Comparison of ENCODE assay signal across 22 cellular contexts in the genomic region with DNA sequence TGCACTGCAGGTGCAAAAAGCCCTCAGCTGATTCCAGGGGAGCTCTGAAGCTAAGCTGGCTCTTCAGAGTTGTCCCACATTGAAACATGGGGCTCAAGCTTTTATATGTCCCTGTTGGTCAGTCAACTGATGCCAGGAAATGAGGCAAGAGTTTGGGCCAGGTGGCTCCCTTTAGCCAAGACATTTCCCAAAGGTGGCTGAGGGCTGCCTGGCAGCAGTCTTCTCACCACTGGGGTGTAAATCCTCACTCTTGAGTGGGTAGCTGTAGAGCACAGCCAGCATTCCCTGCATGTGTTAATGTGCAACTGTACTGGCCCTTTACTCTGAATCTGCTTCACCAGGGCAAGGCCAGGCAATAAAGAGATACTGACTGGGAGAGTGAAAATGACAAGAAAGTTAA.
DNase-seq lines count a peak whose midpoint lies in the region; ATAC-seq and TF ChIP-seq lines count a peak whose summit lies in the region.
"Had no signal": no experiment of that assay in that cellular context is flagged by ENCODE, and none has a peak within 500 bp of the region (broad histone marks: within the 10 kb centered on the region; RNA-seq: fewer than 3 reads in every experiment).

No MANE protein-coding gene starts in this region.

- no peaks in the 10 kb centered on the region for H3K27me3 Mint-ChIP-seq in WTC11 (ENCODE audit: low read depth)
- H3K27me3 Mint-ChIP-seq: CD4-positive, alpha-beta T cell had no signal

- H3K36me3 ChIP-seq in BLaER1 (no peaks in the 10 kb centered on the region), esophagus muscularis mucosa (no peaks in the 10 kb centered on the region), SJCRH30 (no peaks in the 10 kb centered on the region)
- H3K36me3 ChIP-seq: BE2C; BLaER1 treated with 17β-estradiol and CSF1 and Interleukin-3, amounts not matched to agents 10 nM and 100 nM had no signal

- CTCF ChIA-PET in WTC11 (lab: Charles Lee) = no interaction called here

- no peak overlapping the region for H3K4me3 Mint-ChIP-seq in WTC11
- H3K4me3 Mint-ChIP-seq: CD4-positive, alpha-beta T cell; CD8-positive, alpha-beta T cell had no signal

- POLR2A ChIA-PET in WTC11 (lab: Charles Lee) = no interaction called here

- no peak overlapping the region for H3K27ac ChIP-seq in BLaER1
- no peak overlapping the region for H3K27ac ChIP-seq in esophagus muscularis mucosa (replicated peaks in 1 of 4)
- no peak overlapping the region for H3K27ac ChIP-seq in SJCRH30
- H3K27ac ChIP-seq: BLaER1 treated with 17β-estradiol and CSF1 and Interleukin-3, amounts not matched to agents 10 nM and 100 nM; C4-2B had no signal

- H3K4me1 ChIP-seq in BLaER1 (peaks cover 4% of the 10 kb centered on the region; the same call in 1 of the 2 replicates), esophagus muscularis mucosa (no peaks in the 10 kb centered on the region), SJCRH30 (no peaks in the 10 kb centered on the region)
- H3K4me1 ChIP-seq: BE2C, Caco-2 had no signal

- DNase-seq in WTC11 (ENCODE audit: low spot score) (no peak), esophagus muscularis mucosa (ENCODE audit: extremely low spot score) (peak; percentile 78), DMS 273 treated with DMSO at 0.1 percent for 48 hours (lab: John Stamatoyannopoulos, UW) (no peak), SJCRH30 (no peak)
- DNase-seq: 8988T; ACHN; BE2C; Caco-2; Calu3; CD4-positive, alpha-beta T cell; CD8-positive, alpha-beta T cell; DMS153; DMS53; DMS79; DND-41; EL; GDM1 had no signal

- TF ChIP-seq EP300 in esophagus muscularis mucosa (IDR thresholded peaks at IDR 0.05) = no peak

- H3K9me3 ChIP-seq in BLaER1 (no peaks in the 10 kb centered on the region), esophagus muscularis mucosa (no peaks in the 10 kb centered on the region), SJCRH30 (replicated peaks) (no peaks in the 10 kb centered on the region)
- H3K9me3 ChIP-seq: BE2C; BLaER1 treated with 17β-estradiol and CSF1 and Interleukin-3, amounts not matched to agents 10 nM and 100 nM; Caco-2 had no signal

- peak overlapping the region; percentile 94 for H3K27ac Mint-ChIP-seq in WTC11
- H3K27ac Mint-ChIP-seq: CD4-positive, alpha-beta T cell; CD8-positive, alpha-beta T cell had no signal

- H3K27me3 ChIP-seq in BLaER1 = no peaks in the 10 kb centered on the region
- H3K27me3 ChIP-seq in esophagus muscularis mucosa = no peaks in the 10 kb centered on the region
- H3K27me3 ChIP-seq in SJCRH30 = no peaks in the 10 kb centered on the region
- H3K27me3 ChIP-seq: BE2C; BLaER1 treated with 17β-estradiol and CSF1 and Interleukin-3, amounts not matched to agents 10 nM and 100 nM had no signal

- intact Hi-C loops in esophagus muscularis mucosa (cut with DNase I) = no loop called here

- no peak overlapping the region for H3K9ac ChIP-seq in BLaER1
- H3K9ac ChIP-seq: BLaER1 treated with 17β-estradiol and CSF1 and Interleukin-3, amounts not matched to agents 10 nM and 100 nM had no signal

- H3K4me1 Mint-ChIP-seq in WTC11 = peaks cover 67% of the 10 kb centered on the region

- no peak overlapping the region for H3K4me3 ChIP-seq in BLaER1
- H3K4me3 ChIP-seq in esophagus muscularis mucosa = no peak overlapping the region
- no peak overlapping the region for H3K4me3 ChIP-seq in SJCRH30
- H3K4me3 ChIP-seq: BLaER1 treated with 17β-estradiol and CSF1 and Interleukin-3, amounts not matched to agents 10 nM and 100 nM; GM12878 had no signal

- H3K4me2 ChIP-seq in BLaER1 = 0 out of 2 replicates have a peak overlapping the region, but pooled peaks have one; percentile 3

- ATAC-seq in WTC11 (no peak), GM21367 (IDR thresholded peaks at IDR 0.05; ENCODE audit: unreplicated experiment) (no peak)
- ATAC-seq: CD8-positive, alpha-beta T cell; GM12878 had no signal

- H3K9me3 Mint-ChIP-seq in WTC11 = no peaks in the 10 kb centered on the region
- H3K9me3 Mint-ChIP-seq: CD4-positive, alpha-beta T cell had no signal

- 0 out of 2 replicates have a peak, but pooled peaks cover 3% of the 10 kb centered on the region for H3K36me3 Mint-ChIP-seq in WTC11
- H3K36me3 Mint-ChIP-seq: CD8-positive, alpha-beta T cell had no signal

- TF ChIP-seq CTCF in WTC11 (IDR thresholded peaks at IDR 0.05) (no peak), esophagus muscularis mucosa (IDR thresholded peaks at IDR 0.05) (no peak)

- no peak for TF ChIP-seq POLR2A in esophagus muscularis mucosa (IDR thresholded peaks at IDR 0.05; ENCODE audit: low read depth)

- H4K20me1 ChIP-seq in BLaER1 = no peaks in the 10 kb centered on the region
- H4K20me1 ChIP-seq: BLaER1 treated with 17β-estradiol and CSF1 and Interleukin-3, amounts not matched to agents 10 nM and 100 nM had no signal

TF ChIP-seq in WTC11, 78 proteins besides CTCF, POLR2A, EP300 and RAD21:
- TF ChIP-seq ETV6 (CRISPR knock-in tag; IDR thresholded peaks at IDR 0.05) = 0 out of 2 replicates have a peak, but pooled peaks have one; percentile 1
- TF ChIP-seq IRF2 (CRISPR knock-in tag; IDR thresholded peaks at IDR 0.05; ENCODE audit: borderline replicate concordance, low read depth) = no peak
- TF ChIP-seq, protein P1, sequence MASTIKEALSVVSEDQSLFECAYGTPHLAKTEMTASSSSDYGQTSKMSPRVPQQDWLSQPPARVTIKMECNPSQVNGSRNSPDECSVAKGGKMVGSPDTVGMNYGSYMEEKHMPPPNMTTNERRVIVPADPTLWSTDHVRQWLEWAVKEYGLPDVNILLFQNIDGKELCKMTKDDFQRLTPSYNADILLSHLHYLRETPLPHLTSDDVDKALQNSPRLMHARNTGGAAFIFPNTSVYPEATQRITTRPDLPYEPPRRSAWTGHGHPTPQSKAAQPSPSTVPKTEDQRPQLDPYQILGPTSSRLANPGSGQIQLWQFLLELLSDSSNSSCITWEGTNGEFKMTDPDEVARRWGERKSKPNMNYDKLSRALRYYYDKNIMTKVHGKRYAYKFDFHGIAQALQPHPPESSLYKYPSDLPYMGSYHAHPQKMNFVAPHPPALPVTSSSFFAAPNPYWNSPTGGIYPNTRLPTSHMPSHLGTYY (CRISPR knock-in tag; IDR thresholded peaks at IDR 0.05) = no peak
- TF ChIP-seq NR1H2 (CRISPR knock-in tag; IDR thresholded peaks at IDR 0.05) = no peak
- no peak for TF ChIP-seq NFATC4 (CRISPR knock-in tag; IDR thresholded peaks at IDR 0.05)
- TF ChIP-seq GTF2I (CRISPR knock-in tag; conservative IDR thresholded peaks at IDR 0.05) = no peak
- TF ChIP-seq, protein P2, sequence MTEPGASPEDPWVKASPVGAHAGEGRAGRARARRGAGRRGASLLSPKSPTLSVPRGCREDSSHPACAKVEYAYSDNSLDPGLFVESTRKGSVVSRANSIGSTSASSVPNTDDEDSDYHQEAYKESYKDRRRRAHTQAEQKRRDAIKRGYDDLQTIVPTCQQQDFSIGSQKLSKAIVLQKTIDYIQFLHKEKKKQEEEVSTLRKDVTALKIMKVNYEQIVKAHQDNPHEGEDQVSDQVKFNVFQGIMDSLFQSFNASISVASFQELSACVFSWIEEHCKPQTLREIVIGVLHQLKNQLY (CRISPR knock-in tag; IDR thresholded peaks at IDR 0.05) = no peak
TF ChIP-seq in WTC11: peak in this region for 1.
